In genomic region chr19:7856679-7857663, GRCh38 we compare ENCODE assay signal across 23 cellular contexts. TPM values are rescaled to one million over a fixed set of nuclear protein-coding genes. Genes with fewer than 3 reads are reported as not detected.
DNase-seq lines count a peak whose midpoint lies in the region; ATAC-seq, FAIRE-seq and TF ChIP-seq lines count a peak whose summit lies in the region.
"Had no signal": no experiment of that assay in that cellular context is flagged by ENCODE, and none has a peak within 500 bp of the region (broad histone marks: within the 10 kb centered on the region; RNA-seq: fewer than 3 reads in every experiment).

No MANE protein-coding gene starts in this region.

- no peak for ATAC-seq in HG03135 (IDR thresholded peaks at IDR 0.05; ENCODE audit: unreplicated experiment)
- ATAC-seq in lower lobe of right lung, result no peak
- ATAC-seq: A549 had no signal

- H3K9me3 Mint-ChIP-seq in glutamatergic neuron (ENCODE audit: unreplicated experiment), result peaks cover 10% of the 10 kb centered on the region

- peaks cover 6% of the 10 kb centered on the region for H3K4me1 Mint-ChIP-seq in glutamatergic neuron (ENCODE audit: low read depth, unreplicated experiment)

- H3K36me3 Mint-ChIP-seq in glutamatergic neuron (ENCODE audit: unreplicated experiment), result no peaks in the 10 kb centered on the region

- no peaks in the 10 kb centered on the region for H3K9me2 ChIP-seq in OCI-LY7 (ENCODE audit: insufficient read depth, low read length)

- H4K20me1 ChIP-seq in OCI-LY7 (ENCODE audit: insufficient read depth, low read length), result no peaks in the 10 kb centered on the region

- H3K79me2 ChIP-seq in OCI-LY7 (ENCODE audit: insufficient read depth, low read depth, low read length), result no peaks in the 10 kb centered on the region

- DNase-seq in NCI-H2227 (lab: John Stamatoyannopoulos, UW; ENCODE audit: unreplicated experiment), result peak; percentile 47
- DNase-seq in NCI-H2227 treated with DMSO at 0.1 percent for 48 hours (lab: John Stamatoyannopoulos, UW), result no peak
- DNase-seq in OCI-LY7 (ENCODE audit: low spot score), result peak; percentile 11
- DNase-seq in glutamatergic neuron, result peak; percentile 27
- no peak for DNase-seq in SKM-1 treated with dmso at 0.1 percent for 144 hours (lab: John Stamatoyannopoulos, UW; ENCODE audit: unreplicated experiment)
- DNase-seq in urothelium cell line (ENCODE audit: low spot score), result no peak
- no peak for DNase-seq in lower lobe of right lung
- DNase-seq: COR-L47, DND-41, GDM1, MG63, NCI-H1105, NCI-H187, NCI-H226, NCI-H748 treated with DMSO at 0.1 percent for 48 hours, SHP77 treated with DMSO at 0.1 percent for 48 hours had no signal

- peaks cover 13% of the 10 kb centered on the region for H3K4me1 ChIP-seq in OCI-LY7 (ENCODE audit: insufficient read depth, low read length, poor library complexity, severe bottlenecking)
- peaks cover 13% of the 10 kb centered on the region for H3K4me1 ChIP-seq in lower lobe of right lung

- no peak overlapping the region for H3K27ac Mint-ChIP-seq in glutamatergic neuron (ENCODE audit: unreplicated experiment)

- H3K4me2 ChIP-seq in OCI-LY7 (ENCODE audit: low read length), result no peak overlapping the region
- H3K4me2 ChIP-seq: A549, KMS-11 had no signal

- CTCF ChIA-PET in OCI-LY7 (lab: Charles Lee; ENCODE audit: unreplicated experiment), result interaction anchor here (1.5 kb wide), 1 partner anchor 12 kb away, joined by 5 read pairs; no protein-coding TSS in a partner anchor

- TF ChIP-seq CTCF in OCI-LY7 (conservative IDR thresholded peaks at IDR 0.05; ENCODE audit: low read length), result no peak
- no peak for TF ChIP-seq CTCF in glutamatergic neuron (IDR thresholded peaks at IDR 0.05; ENCODE audit: partially characterized antibody, unreplicated experiment)
- TF ChIP-seq CTCF in lower lobe of right lung (IDR thresholded peaks at IDR 0.05), result no peak

- POLR2A ChIA-PET in OCI-LY7 (lab: Charles Lee), result interaction anchor here (0.6 kb wide), 1 partner anchor 119 kb away, joined by 3 read pairs; no protein-coding TSS in a partner anchor

- H3K36me3 ChIP-seq in OCI-LY7 (ENCODE audit: insufficient read depth, low read length) (no peaks in the 10 kb centered on the region), lower lobe of right lung (no peaks in the 10 kb centered on the region)
- H3K36me3 ChIP-seq: MG63, Peyer's patch had no signal

- no peak overlapping the region for H3K4me3 Mint-ChIP-seq in glutamatergic neuron (ENCODE audit: unreplicated experiment)

- intact Hi-C loops in OCI-LY7 (cut with micrococcal nuclease; ENCODE audit: unreplicated experiment) (no loop called here), lower lobe of right lung (cut with DNase I) (no loop called here)

- no peak overlapping the region for H3K4me3 ChIP-seq in OCI-LY7 (ENCODE audit: low read depth, low read length, poor library complexity, severe bottlenecking)
- no peak overlapping the region for H3K4me3 ChIP-seq in lower lobe of right lung
- H3K4me3 ChIP-seq: A549, MG63, Peyer's patch had no signal

- BruUV-seq in OCI-LY7 (replicated peaks; lab: Mats Ljungman, UMichigan), result no TSS peak

- H3K27ac ChIP-seq in OCI-LY7 (ENCODE audit: low read depth, low read length, poor library complexity, severe bottlenecking) (no peak overlapping the region), lower lobe of right lung (no peak overlapping the region)
- H3K27ac ChIP-seq: A549, C4-2B, KMS-11, Peyer's patch had no signal

- FAIRE-seq in urothelium cell line (lab: Jason Lieb, UNC), result no peak
- FAIRE-seq: A549, GM12892, GM19239 had no signal

- H2AFZ ChIP-seq in OCI-LY7 (ENCODE audit: low read length), result no peak overlapping the region

- peaks cover 8% of the 10 kb centered on the region for H3K27me3 ChIP-seq in lower lobe of right lung (ENCODE audit: low read depth)
- H3K27me3 ChIP-seq: MG63, Peyer's patch had no signal

- peaks cover 9% of the 10 kb centered on the region for H3K27me3 Mint-ChIP-seq in glutamatergic neuron (ENCODE audit: unreplicated experiment)

- H3K9me3 ChIP-seq in OCI-LY7 (ENCODE audit: low read length) (no peaks in the 10 kb centered on the region), lower lobe of right lung (no peaks in the 10 kb centered on the region)
- H3K9me3 ChIP-seq: A549, MG63, Peyer's patch had no signal

RNA-seq across cellular contexts. Expression of gene PRR36, which starts 17.2 kb away (rescaled TPM):
- total RNA-seq in OCI-LY7 (2014; rRNA removed; shearing (Covaris generic)), result not detected in 2 replicates
- total RNA-seq in OCI-LY7 (2022), result 0.17 TPM in 1 of 2 replicates, not detected in the other
- total RNA-seq in glutamatergic neuron (ENCODE audit: unreplicated experiment), result 37.4 TPM
- 2.5 TPM for total RNA-seq in lower lobe of right lung
- total RNA-seq: Peyer's patch had no signal

RNA-seq across cellular contexts. Expression of gene EVI5L, which starts 27.0 kb away (rescaled TPM):
- 2.7 and 7.4 TPM in 2 replicates for total RNA-seq in OCI-LY7 (2014; rRNA removed; shearing (Covaris generic))
- total RNA-seq in OCI-LY7 (2022) (5.5 and 5.9 TPM in 2 replicates), glutamatergic neuron (ENCODE audit: unreplicated experiment) (36.4 TPM), lower lobe of right lung (11.7 TPM)

RNA-seq across cellular contexts. Expression of gene LRRC8E, which starts 31.3 kb away (rescaled TPM):
- total RNA-seq in OCI-LY7 (2014; rRNA removed; shearing (Covaris generic)), result 0.08 TPM in 1 of 2 replicates, not detected in the other
- total RNA-seq in OCI-LY7 (2022), result not detected in 2 replicates
- total RNA-seq in glutamatergic neuron (ENCODE audit: unreplicated experiment), result not detected
- total RNA-seq in lower lobe of right lung, result 6.6 TPM

RNA-seq across cellular contexts. Expression of gene MAP2K7, which starts 46.7 kb away (rescaled TPM):
- total RNA-seq in OCI-LY7 (2014; rRNA removed; shearing (Covaris generic)), result 19.4 and 23.2 TPM in 2 replicates
- total RNA-seq in OCI-LY7 (2022) (44.5 and 48.1 TPM in 2 replicates), glutamatergic neuron (ENCODE audit: unreplicated experiment) (44.2 TPM), lower lobe of right lung (38.6 TPM)

RNA-seq across cellular contexts. Expression of gene TGFBR3L, which starts 57.7 kb away (rescaled TPM):
- 0.13 TPM in 1 of 2 replicates, not detected in the other for total RNA-seq in OCI-LY7 (2014; rRNA removed; shearing (Covaris generic))
- total RNA-seq in OCI-LY7 (2022) (0.61 and 0.74 TPM in 2 replicates), glutamatergic neuron (ENCODE audit: unreplicated experiment) (0.69 TPM), lower lobe of right lung (2.1 TPM)
- total RNA-seq: Peyer's patch had no signal

Comparison
In these comparisons a context has a peak if more than half of its experiments do, and no peak if none do; other contexts are left out.
1. DNase-seq: peak in NCI-H2227 (single experiment), OCI-LY7 (single experiment) and glutamatergic neuron (single experiment); none in NCI-H2227 treated with DMSO at 0.1 percent for 48 hours (single experiment), SKM-1 treated with dmso at 0.1 percent for 144 hours (single experiment), urothelium cell line (single experiment) and lower lobe of right lung (single experiment).
2. RNA of gene PRR36, which starts 17.2 kb away (total RNA-seq): 37.4 TPM in glutamatergic neuron (single experiment); 2.5 TPM in lower lobe of right lung (single experiment) and 0.17 TPM in OCI-LY7; every median in the first group is over 10 times any median in the second.